ENCODE assay signal across 1 cellular context in the genomic region with DNA sequence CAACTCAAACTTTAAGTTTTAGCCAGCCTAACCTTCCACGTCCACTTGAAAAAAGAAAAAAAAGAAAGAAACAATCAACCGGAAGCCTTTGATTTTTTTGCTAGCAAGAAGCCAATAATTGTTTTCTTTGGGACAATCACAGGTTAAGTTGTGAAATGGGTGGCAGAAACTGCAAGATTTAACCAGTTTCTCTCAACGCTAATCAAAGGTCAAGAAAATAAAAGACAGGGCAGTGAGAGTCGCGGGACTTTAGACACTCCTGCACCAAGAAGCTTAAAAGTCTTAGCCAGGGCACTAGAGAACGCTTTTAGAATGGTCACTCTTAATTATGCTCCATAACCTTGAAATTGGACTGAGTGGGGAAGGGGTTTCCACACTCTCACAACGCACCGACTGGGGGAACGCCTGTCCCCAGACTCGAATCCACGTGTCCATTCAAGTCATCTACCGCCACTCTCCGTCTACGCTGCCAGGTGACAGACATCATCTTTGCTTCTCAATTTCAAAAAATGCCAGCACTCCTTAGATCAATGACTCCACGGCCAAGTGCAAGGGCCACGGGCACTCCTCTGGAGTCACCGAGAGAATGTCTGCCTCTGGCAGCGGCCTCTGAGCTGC.
TF ChIP-seq lines count a peak whose summit lies in the region.

No MANE protein-coding gene starts in this region.

TF ChIP-seq in WTC11, 78 proteins besides CTCF, POLR2A, EP300 and RAD21 (continued from another document):
- TF ChIP-seq, protein P1, sequence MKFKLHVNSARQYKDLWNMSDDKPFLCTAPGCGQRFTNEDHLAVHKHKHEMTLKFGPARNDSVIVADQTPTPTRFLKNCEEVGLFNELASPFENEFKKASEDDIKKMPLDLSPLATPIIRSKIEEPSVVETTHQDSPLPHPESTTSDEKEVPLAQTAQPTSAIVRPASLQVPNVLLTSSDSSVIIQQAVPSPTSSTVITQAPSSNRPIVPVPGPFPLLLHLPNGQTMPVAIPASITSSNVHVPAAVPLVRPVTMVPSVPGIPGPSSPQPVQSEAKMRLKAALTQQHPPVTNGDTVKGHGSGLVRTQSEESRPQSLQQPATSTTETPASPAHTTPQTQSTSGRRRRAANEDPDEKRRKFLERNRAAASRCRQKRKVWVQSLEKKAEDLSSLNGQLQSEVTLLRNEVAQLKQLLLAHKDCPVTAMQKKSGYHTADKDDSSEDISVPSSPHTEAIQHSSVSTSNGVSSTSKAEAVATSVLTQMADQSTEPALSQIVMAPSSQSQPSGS (CRISPR knock-in tag; IDR thresholded peaks at IDR 0.05; ENCODE audit: borderline replicate concordance, low read depth), result no peak
- no peak for TF ChIP-seq ELF4 (CRISPR knock-in tag; IDR thresholded peaks at IDR 0.05; ENCODE audit: low read depth)
